Comparison of ENCODE assay signal across 37 cellular contexts in the genomic region with DNA sequence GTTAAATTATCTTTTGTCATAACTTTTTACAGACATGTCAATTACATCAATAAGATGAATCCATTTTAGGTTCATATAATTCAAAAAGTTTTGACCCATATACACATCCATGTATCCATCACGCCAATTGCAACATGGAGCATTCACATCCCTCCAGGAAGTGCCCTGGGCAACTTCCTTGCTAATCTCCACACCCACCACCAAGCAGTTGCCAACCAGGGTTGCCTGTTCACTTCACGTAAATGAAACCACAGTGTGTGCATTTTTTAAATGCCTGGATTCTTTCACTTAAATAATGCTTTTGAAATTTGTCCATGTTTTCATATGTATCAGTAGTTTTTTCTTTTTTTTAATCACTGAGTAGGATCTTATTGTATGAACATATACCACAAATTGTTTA. TPM values are rescaled to one million over a fixed set of nuclear protein-coding genes. Genes with fewer than 3 reads are reported as not detected.
A peak's percentile ranks its signal among the peaks of the same experiment; 100 is the strongest.
DNase-seq lines count a peak whose midpoint lies in the region; ATAC-seq, FAIRE-seq and TF ChIP-seq lines count a peak whose summit lies in the region.
"Had no signal": no experiment of that assay in that cellular context is flagged by ENCODE, and none has a peak within 500 bp of the region (broad histone marks: within the 10 kb centered on the region; RNA-seq: fewer than 3 reads in every experiment).

No MANE protein-coding gene starts in this region.

- H3K27ac ChIP-seq in heart right ventricle (peak overlapping the region in 9 of 10 donors; percentile 26 to 87 (median 79)), right atrium auricular region (peak overlapping the region in 1 of 2 donors; percentile 74), keratinocyte (ENCODE audit: control insufficient read depth, insufficient read depth, low read length) (no peak overlapping the region), upper lobe of right lung (peak overlapping the region; percentile 32)
- H3K27ac ChIP-seq: adrenal gland, right lobe of liver had no signal

- H3K36me3 ChIP-seq in heart right ventricle, result no peaks in the 10 kb centered on the region
- no peaks in the 10 kb centered on the region for H3K36me3 ChIP-seq in right atrium auricular region
- no peaks in the 10 kb centered on the region for H3K36me3 ChIP-seq in bronchial epithelial cell (ENCODE audit: control insufficient read depth, insufficient read depth, low read length)
- no peaks in the 10 kb centered on the region for H3K36me3 ChIP-seq in keratinocyte (ENCODE audit: control insufficient read depth in 2 of 2, extremely low read depth in 1 of 2, insufficient read depth in 2 of 2, low read length in 2 of 2)
- no peaks in the 10 kb centered on the region for H3K36me3 ChIP-seq in upper lobe of right lung
- H3K36me3 ChIP-seq: adrenal gland, lower lobe of right lung, MG63, right lobe of liver had no signal

- no peak overlapping the region for H3K4me2 ChIP-seq in keratinocyte (ENCODE audit: control insufficient read depth, extremely low read depth, insufficient read depth, low read depth, low read length)

- intact Hi-C loops in heart right ventricle (cut with DNase I) (loop anchor here in 1 of 10 donors (5.0 kb wide), 1 partner anchor 549 kb away; no protein-coding TSS in a partner anchor), upper lobe of right lung (cut with DNase I) (no loop called here)

- TF ChIP-seq CTCF in heart right ventricle (IDR thresholded peaks at IDR 0.05) (no peak), right atrium auricular region (IDR thresholded peaks at IDR 0.05) (no peak), bronchial epithelial cell (IDR thresholded peaks at IDR 0.05; ENCODE audit: insufficient read depth, low read length, severe bottlenecking) (no peak), keratinocyte (optimal IDR thresholded peaks at IDR 0.05 in 1 of 3, IDR thresholded peaks at IDR 0.05 in 1 of 3, conservative IDR thresholded peaks at IDR 0.05 in 1 of 3; ENCODE audit: extremely low read depth in 1 of 3, insufficient read depth in 2 of 3, low read length in 3 of 3) (no peak), upper lobe of right lung (IDR thresholded peaks at IDR 0.05) (no peak)

- peaks cover 0 to 16% (median 13%) of the 10 kb centered on the region in 9 donors for H3K4me1 ChIP-seq in heart right ventricle
- peaks cover 0 to 10% of the 10 kb centered on the region in 2 donors for H3K4me1 ChIP-seq in right atrium auricular region
- H3K4me1 ChIP-seq in keratinocyte (ENCODE audit: control insufficient read depth, extremely low read depth, insufficient read depth, low read length), result peaks cover 14% of the 10 kb centered on the region
- H3K4me1 ChIP-seq in upper lobe of right lung, result peaks cover 11% of the 10 kb centered on the region
- H3K4me1 ChIP-seq: adrenal gland, right lobe of liver had no signal

- peak overlapping the region; percentile 82 for H2AFZ ChIP-seq in keratinocyte (ENCODE audit: control insufficient read depth, low read length)

- dilution Hi-C loops in keratinocyte (cut with MboI; ENCODE audit: extremely low pct_ligation_motif_present, low sequenced_read_pairs), result no loop called here

- H4K20me1 ChIP-seq in keratinocyte (ENCODE audit: control insufficient read depth, extremely low read depth, insufficient read depth, low read length), result no peaks in the 10 kb centered on the region

- ATAC-seq in heart right ventricle, result no peak
- no peak for ATAC-seq in upper lobe of right lung
- no peak for ATAC-seq in HG03469 (IDR thresholded peaks at IDR 0.05; ENCODE audit: unreplicated experiment)
- ATAC-seq: activated CD8-positive, alpha-beta T cell treated with anti-CD3 and anti-CD28 coated beads for 36 hours; K562; natural killer cell; stimulated activated naive B cell treated with anti-CD40 and anti-IgM and Interleukin-4, amounts not matched to agents 10 μg/mL and 1 μg/mL and 100 μg/mL, for 72 hours had no signal

- peaks cover 0 to 16% (median 0%) of the 10 kb centered on the region in 11 donors for H3K9me3 ChIP-seq in heart right ventricle
- H3K9me3 ChIP-seq in right atrium auricular region, result no peaks in the 10 kb centered on the region
- no peaks in the 10 kb centered on the region for H3K9me3 ChIP-seq in keratinocyte (ENCODE audit: control insufficient read depth, low read depth, low read length)
- H3K9me3 ChIP-seq in upper lobe of right lung, result no peaks in the 10 kb centered on the region
- H3K9me3 ChIP-seq: adrenal gland, lower lobe of right lung, MG63, right lobe of liver had no signal

- H3K79me2 ChIP-seq in keratinocyte (ENCODE audit: control insufficient read depth, insufficient read depth, low read length), result no peaks in the 10 kb centered on the region

- H3K4me3 ChIP-seq in heart right ventricle (no peak overlapping the region), right atrium auricular region (no peak overlapping the region), bronchial epithelial cell (ENCODE audit: low read depth, low read length) (no peak overlapping the region), keratinocyte (ENCODE audit: control insufficient read depth in 2 of 3, extremely low read depth in 1 of 3, insufficient read depth in 2 of 3, low read depth in 1 of 3, low read length in 3 of 3) (no peak overlapping the region), upper lobe of right lung (no peak overlapping the region)
- H3K4me3 ChIP-seq: adrenal gland, K562, lower lobe of right lung, MG63, right lobe of liver had no signal

- H3K9me1 ChIP-seq in keratinocyte (ENCODE audit: control insufficient read depth, extremely low read depth, insufficient read depth, low read length), result no peaks in the 10 kb centered on the region

- FAIRE-seq in bronchial epithelial cell (lab: Jason Lieb, UNC), result no peak
- FAIRE-seq in keratinocyte (lab: Jason Lieb, UNC), result peak; percentile 85
- FAIRE-seq: H54, HTR-8/SVneo, urothelium cell line had no signal

- 76 to 85% methylated on average over 2 of the region's 2 CpGs for WGBS in heart right ventricle, 2 donors

- H3K9ac ChIP-seq in keratinocyte (ENCODE audit: control insufficient read depth, extremely low read depth, insufficient read depth, low read length), result no peak overlapping the region

- H3K27me3 ChIP-seq in heart right ventricle, result no peaks in the 10 kb centered on the region
- no peaks in the 10 kb centered on the region for H3K27me3 ChIP-seq in right atrium auricular region
- no peaks in the 10 kb centered on the region for H3K27me3 ChIP-seq in bronchial epithelial cell (ENCODE audit: control insufficient read depth, insufficient read depth, low read length)
- no peaks in the 10 kb centered on the region for H3K27me3 ChIP-seq in keratinocyte (ENCODE audit: control insufficient read depth, extremely low read depth, insufficient read depth, low read length)
- no peaks in the 10 kb centered on the region for H3K27me3 ChIP-seq in upper lobe of right lung
- H3K27me3 ChIP-seq: adrenal gland, MG63, right lobe of liver had no signal

- DNase-seq in heart right ventricle (no peak), right atrium auricular region (ENCODE audit: low spot score) (no peak), bronchial epithelial cell (ENCODE audit: low read depth) (peak; percentile 55), keratinocyte (ENCODE audit: low read depth, low spot score) (no peak), upper lobe of right lung (no peak), hepatic stellate cell (ENCODE audit: low spot score) (no peak), H4 (ENCODE audit: low spot score) (no peak)
- DNase-seq: activated CD8-positive, alpha-beta memory T cell treated with anti-CD3 and anti-CD28 coated beads, Interleukin-2, amount 50 U/mL, for 48 hours; activated CD8-positive, alpha-beta T cell treated with anti-CD3 and anti-CD28 coated beads for 36 hours; activated naive CD4-positive, alpha-beta T cell treated with anti-CD3 and anti-CD28 coated beads for 36 hours; DMS79 treated with DMSO at 0.1 percent for 48 hours; kidney glomerular epithelial cell; lower lobe of right lung; natural killer cell; NCI-H2029; NCI-H526; nucleus accumbens; PC-3; right lobe of liver; Right ventricle myocardium superior; stimulated activated CD4-positive, alpha-beta T cell treated with anti-CD3 and anti-CD28 coated beads, Interleukin-15, amount 100 ng/mL, for 24 hours; stimulated activated naive B cell treated with anti-CD40 and anti-IgM and Interleukin-4, amounts not matched to agents 10 μg/mL and 1 μg/mL and 100 μg/mL, for 72 hours had no signal

RNA-seq across cellular contexts. Expression of gene LYZL4, which starts 40.7 kb away (rescaled TPM):
- total RNA-seq in heart right ventricle, result not detected
- not detected for polyA plus RNA-seq in heart right ventricle
- not detected for total RNA-seq in right atrium auricular region
- total RNA-seq in bronchial epithelial cell, result not detected in 2 replicates
- polyA plus RNA-seq in keratinocyte, result not detected in 3 replicates
- not detected for polyA plus RNA-seq in keratinocyte (2011; ENCODE audit: low read depth)
- polyA plus RNA-seq in keratinocyte (2011; cell fraction: cytosol; rRNA removed), result not detected in 2 replicates
- polyA plus RNA-seq in keratinocyte (2011; cell fraction: nucleus; rRNA removed), result not detected in 2 replicates
- polyA plus RNA-seq in keratinocyte (2012; ENCODE audit: low replicate concordance), result not detected in 2 replicates
- polyA minus RNA-seq in keratinocyte, result not detected in 3 replicates
- polyA minus RNA-seq in keratinocyte (2011; cell fraction: cytosol; rRNA and poly(A)+ RNA removed), result not detected
- not detected in 2 replicates for polyA minus RNA-seq in keratinocyte (2011; cell fraction: nucleus; rRNA and poly(A)+ RNA removed)
- not detected for total RNA-seq in upper lobe of right lung
- total RNA-seq in H4 (2014; rRNA removed; shearing (Covaris generic)), result not detected in 2 replicates
- total RNA-seq: A172; activated CD8-positive, alpha-beta T cell treated with anti-CD3 and anti-CD28 coated beads for 36 hours; activated naive CD4-positive, alpha-beta T cell treated with anti-CD3 and anti-CD28 coated beads for 36 hours; activated T-helper 1 cell treated with anti-CD3 and anti-CD28 coated beads, Interleukin-12 subunit alpha, Interleukin-12 subunit beta, Interleukin-2, Interleukin-4 antibody, amounts not matched to agents 30 ng/mL and 10 ng/mL and 1 ng/mL, durations not matched to agents 14 hours and 24 hours and 36 hours; adrenal gland; Calu3; chondrocyte; endothelial cell of umbilical vein; K562; lower lobe of right lung; mononuclear cell; natural killer cell; PC-3; progenitor cell of endocrine pancreas; right lobe of liver; Right ventricle myocardium superior; T-helper 2 cell treated with Interferon-gamma antibody and Interleukin-4, amounts not matched to agents 100 ng/mL and 5 ng/mL, for 36 hours had no signal
- polyA plus RNA-seq: adrenal gland, K562 had no signal

RNA-seq across cellular contexts. Expression of gene VIPR1, which starts 51.3 kb away (rescaled TPM):
- 1 to 10 TPM in 7 of 10 donors, under 1 TPM in 3; 0.76 to 7.3 (median 1.5) TPM for total RNA-seq in heart right ventricle
- polyA plus RNA-seq in heart right ventricle, result 1 to 10 TPM; 3.9 to 8.3 TPM
- 10 to 100 TPM in 1 of 2 donors, 1 to 10 TPM in 1; 6.2 to 21.0 TPM for total RNA-seq in right atrium auricular region
- 4.2 and 5.8 TPM in 2 replicates for total RNA-seq in bronchial epithelial cell
- 4.5 to 10.0 TPM (median 8.5 TPM) in 3 replicates for polyA plus RNA-seq in keratinocyte
- 4.2 TPM for polyA plus RNA-seq in keratinocyte (2011; ENCODE audit: low read depth)
- polyA plus RNA-seq in keratinocyte (2011; cell fraction: cytosol; rRNA removed), result 5.8 and 6.4 TPM in 2 replicates
- 34.3 and 50.3 TPM in 2 replicates for polyA plus RNA-seq in keratinocyte (2011; cell fraction: nucleus; rRNA removed)
- 7.3 and 13.0 TPM in 2 replicates for polyA plus RNA-seq in keratinocyte (2012; ENCODE audit: low replicate concordance)
- polyA minus RNA-seq in keratinocyte, result 8.1 to 27.4 TPM (median 13.3 TPM) in 3 replicates
- 12.7 TPM for polyA minus RNA-seq in keratinocyte (2011; cell fraction: cytosol; rRNA and poly(A)+ RNA removed)
- 22.4 and 27.5 TPM in 2 replicates for polyA minus RNA-seq in keratinocyte (2011; cell fraction: nucleus; rRNA and poly(A)+ RNA removed)
- 184 TPM for total RNA-seq in upper lobe of right lung
- total RNA-seq in H4 (2014; rRNA removed; shearing (Covaris generic)), result not detected in 2 replicates
- total RNA-seq: A172 had no signal
